ENCODE assay signal across 14 cellular contexts in genomic region chr4:64271601-64272081, GRCh38.
DNase-seq lines count a peak whose midpoint lies in the region; ATAC-seq and TF ChIP-seq lines count a peak whose summit lies in the region.
"Had no signal": no experiment of that assay in that cellular context is flagged by ENCODE, and none has a peak within 500 bp of the region (broad histone marks: within the 10 kb centered on the region; RNA-seq: fewer than 3 reads in every experiment).

No MANE protein-coding gene starts in this region.

- BruUV-seq in MCF 10A (replicated peaks; lab: Mats Ljungman, UMichigan), result no TSS peak

- no peak for TF ChIP-seq POLR2A in esophagus squamous epithelium (IDR thresholded peaks at IDR 0.05)

- DNase-seq in NCI-H774 (lab: John Stamatoyannopoulos, UW), result peak; percentile 41
- DNase-seq in MCF 10A (ENCODE audit: unreplicated experiment), result peak; percentile 77
- peak; percentile 18 for DNase-seq in renal cortical epithelial cell (ENCODE audit: low read depth)
- no peak for DNase-seq in NCI-H226
- DNase-seq in HuH-7 (ENCODE audit: low spot score), result no peak
- no peak for DNase-seq in esophagus squamous epithelium (lab: John Stamatoyannopoulos, UW)
- DNase-seq: activated CD4-positive, alpha-beta T cell treated with anti-CD3 and anti-CD28 coated beads for 48 hours; activated effector memory CD4-positive, alpha-beta T cell treated with Interleukin-2 at 50 U/mL for 16 hours; Caco-2; caudate nucleus; NCI-H1930 had no signal

- H3K4me3 ChIP-seq in esophagus squamous epithelium, result peak overlapping the region in 1 of 4 donors; percentile 40
- H3K4me3 ChIP-seq: spleen had no signal

- peaks cover 6% of the 10 kb centered on the region for H3K4me1 Mint-ChIP-seq in MCF 10A (ENCODE audit: insufficient read depth, unreplicated experiment)

- no peaks in the 10 kb centered on the region for H3K27me3 ChIP-seq in esophagus squamous epithelium
- H3K27me3 ChIP-seq: spleen had no signal

- WGBS in esophagus squamous epithelium, 2 donors, result 72 to 75% methylated on average over 8 to 9 of the region's 9 CpGs

- ATAC-seq in HG02981 (IDR thresholded peaks at IDR 0.05; ENCODE audit: unreplicated experiment), result no peak

- H3K36me3 ChIP-seq in esophagus squamous epithelium, result no peaks in the 10 kb centered on the region
- H3K36me3 ChIP-seq: spleen had no signal

- peak overlapping the region; percentile 99 for H3K27ac Mint-ChIP-seq in MCF 10A (ENCODE audit: low read depth, unreplicated experiment)

- TF ChIP-seq CTCF in GM12872 (IDR thresholded peaks at IDR 0.05; ENCODE audit: insufficient read depth, low read depth, low read length) (0 out of 3 replicates have a peak, but pooled peaks have one; percentile 9), MCF 10A (IDR thresholded peaks at IDR 0.05; ENCODE audit: unreplicated experiment) (peak; percentile 28), esophagus squamous epithelium (IDR thresholded peaks at IDR 0.05) (no peak)

- intact Hi-C loops in MCF 10A (cut with micrococcal nuclease) (no loop called here), esophagus squamous epithelium (cut with DNase I) (no loop called here)

- H3K4me3 Mint-ChIP-seq in MCF 10A (ENCODE audit: unreplicated experiment), result peak overlapping the region; percentile 89

- H3K9me3 Mint-ChIP-seq in MCF 10A (ENCODE audit: unreplicated experiment), result no peaks in the 10 kb centered on the region

- H3K9me3 ChIP-seq in esophagus squamous epithelium, result no peaks in the 10 kb centered on the region
- H3K9me3 ChIP-seq: Caco-2 had no signal

- no peaks in the 10 kb centered on the region for H3K27me3 Mint-ChIP-seq in MCF 10A (ENCODE audit: insufficient read depth, unreplicated experiment)

- H3K36me3 Mint-ChIP-seq in MCF 10A (ENCODE audit: insufficient read depth, unreplicated experiment), result no peaks in the 10 kb centered on the region

- POLR2A ChIA-PET in MCF 10A (lab: Yijun Ruan, JAX), result no interaction called here

- H3K4me1 ChIP-seq in esophagus squamous epithelium, result no peaks in the 10 kb centered on the region
- H3K4me1 ChIP-seq: Caco-2, spleen had no signal

- H3K27ac ChIP-seq in esophagus squamous epithelium, result no peak overlapping the region
- H3K27ac ChIP-seq: spleen had no signal

- CTCF ChIA-PET in MCF 10A (lab: Yijun Ruan, JAX), result interaction anchor here (0.6 to 1.3 kb wide), 10 partner anchors 11 to 743 kb away, joined by 3 to 5 read pairs (median 4); no protein-coding TSS in a partner anchor

Comparison
In these comparisons a context has a peak if more than half of its experiments do, and no peak if none do; other contexts are left out.
1. CTCF ChIP-seq: peak in GM12872 (single experiment) and MCF 10A (single experiment); none in esophagus squamous epithelium (0 of 6).
2. DNase-seq: peak in NCI-H774 (single experiment), MCF 10A (single experiment) and renal cortical epithelial cell (single experiment); none in NCI-H226 (single experiment), HuH-7 (single experiment) and esophagus squamous epithelium (single experiment).